In genomic region chr3:119702530-119703527, GRCh38 we compare ENCODE assay signal across 8 cellular contexts. TPM values are rescaled to one million over a fixed set of nuclear protein-coding genes. Genes with fewer than 3 reads are reported as not detected.
DNase-seq lines count a peak whose midpoint lies in the region; ATAC-seq and TF ChIP-seq lines count a peak whose summit lies in the region.

Gene CFAP91, plus strand, starts transcription at chr3:119703022. Its CDS starts 77 bp downstream, at chr3:119703099.

- TF ChIP-seq EP300 in Ishikawa (IDR thresholded peaks at IDR 0.05; ENCODE audit: borderline replicate concordance) (no peak), upper lobe of left lung (IDR thresholded peaks at IDR 0.05) (no peak)

- DNase-seq in DMS 273 treated with DMSO at 0.1 percent for 48 hours (lab: John Stamatoyannopoulos, UW) = peak; percentile 92
- DNase-seq in anterior cingulate cortex (lab: John Stamatoyannopoulos, UW) = peak; percentile 34 to 96 (median 88)
- DNase-seq in right cardiac atrium = peak; percentile 97 to 99 (median 99)
- peak; percentile 96 for DNase-seq in prostate gland (ENCODE audit: low spot score)
- DNase-seq in upper lobe of left lung = peak; percentile 99

- no peak for TF ChIP-seq POLR2A in prostate gland (IDR thresholded peaks at IDR 0.05)
- TF ChIP-seq POLR2A in upper lobe of left lung (IDR thresholded peaks at IDR 0.05) = peak in 1 of 4 donors; percentile 21

- peak within 1 kb of the TSS; percentile 43 for H3K27ac Mint-ChIP-seq in T-helper 1 cell treated with Interleukin-12 subunit alpha and Interleukin-12 subunit beta and Interleukin-4 antibody, amounts not matched to agents 30 μg/mL and 1 μg/mL, for 36 hours

- H3K27ac ChIP-seq in right cardiac atrium (ENCODE audit: low read length) = no peak within 1 kb of the TSS
- H3K27ac ChIP-seq in prostate gland = peak within 1 kb of the TSS; percentile 46 to 56
- H3K27ac ChIP-seq in upper lobe of left lung = peak within 1 kb of the TSS in 3 of 4 donors; percentile 36 to 72 (median 41)

- TF ChIP-seq RAD21 in Ishikawa (IDR thresholded peaks at IDR 0.05; ENCODE audit: low read depth) = no peak

- TF ChIP-seq CTCF in prostate gland (IDR thresholded peaks at IDR 0.05) = no peak
- TF ChIP-seq CTCF in upper lobe of left lung (IDR thresholded peaks at IDR 0.05) = no peak

- H3K36me3 Mint-ChIP-seq in T-helper 1 cell treated with Interleukin-12 subunit alpha and Interleukin-12 subunit beta and Interleukin-4 antibody, amounts not matched to agents 30 μg/mL and 1 μg/mL, for 36 hours (ENCODE audit: low read depth) = peaks cover 10% of the 10 kb centered on the region

- peak within 1 kb of the TSS; percentile 34 for H3K4me3 ChIP-seq in right cardiac atrium (ENCODE audit: low read length)
- H3K4me3 ChIP-seq in prostate gland = peak within 1 kb of the TSS; percentile 40 to 47
- peak within 1 kb of the TSS; percentile 21 to 62 (median 57) for H3K4me3 ChIP-seq in upper lobe of left lung

- H3K27me3 ChIP-seq in right cardiac atrium (ENCODE audit: control insufficient read depth, insufficient read depth) (no peaks in the 10 kb centered on the region), prostate gland (replicated peaks; ENCODE audit: insufficient read depth) (no peaks in the 10 kb centered on the region), upper lobe of left lung (no peaks in the 10 kb centered on the region)

- peaks cover 28% of the 10 kb centered on the region for H3K4me1 Mint-ChIP-seq in T-helper 1 cell treated with Interleukin-12 subunit alpha and Interleukin-12 subunit beta and Interleukin-4 antibody, amounts not matched to agents 30 μg/mL and 1 μg/mL, for 36 hours (ENCODE audit: low read depth)

- intact Hi-C loops in right cardiac atrium (cut with DNase I) (no loop called here), prostate gland (cut with DNase I) (no loop called here)

- peak within 1 kb of the TSS; percentile 76 for H3K4me3 Mint-ChIP-seq in T-helper 1 cell treated with Interleukin-12 subunit alpha and Interleukin-12 subunit beta and Interleukin-4 antibody, amounts not matched to agents 30 μg/mL and 1 μg/mL, for 36 hours

- peaks cover 9% of the 10 kb centered on the region for H3K9me3 Mint-ChIP-seq in T-helper 1 cell treated with Interleukin-12 subunit alpha and Interleukin-12 subunit beta and Interleukin-4 antibody, amounts not matched to agents 30 μg/mL and 1 μg/mL, for 36 hours

- WGBS in right cardiac atrium = 8% methylated on average over 59 of the region's 59 CpGs
- WGBS in prostate gland = 4% methylated on average over 59 of the region's 59 CpGs
- whole genome bisulfite sequencing in upper lobe of left lung, 2 donors = 11 to 16% methylated on average over 46 to 48 of the region's 59 CpGs

- H3K27me3 Mint-ChIP-seq in T-helper 1 cell treated with Interleukin-12 subunit alpha and Interleukin-12 subunit beta and Interleukin-4 antibody, amounts not matched to agents 30 μg/mL and 1 μg/mL, for 36 hours (ENCODE audit: low read depth) = peaks cover 30% of the 10 kb centered on the region

- H3K36me3 ChIP-seq in prostate gland (no peaks in the 10 kb centered on the region), upper lobe of left lung (no peaks in the 10 kb centered on the region)

- ATAC-seq in GM21529 (IDR thresholded peaks at IDR 0.05; ENCODE audit: unreplicated experiment) (peak; percentile 93), right cardiac atrium (peak; percentile 100), upper lobe of left lung (ENCODE audit: low FRiP score in 2 of 2) (peak; percentile 99 to 100)

- H3K4me1 ChIP-seq in right cardiac atrium (ENCODE audit: control insufficient read depth, insufficient read depth, low read length) = no peaks in the 10 kb centered on the region
- no peaks in the 10 kb centered on the region for H3K4me1 ChIP-seq in prostate gland (replicated peaks)
- H3K4me1 ChIP-seq in upper lobe of left lung = peaks cover 11 to 28% (median 19%) of the 10 kb centered on the region in 4 donors

- H3K9me3 ChIP-seq in right cardiac atrium (ENCODE audit: control insufficient read depth, low read length) = no peaks in the 10 kb centered on the region
- H3K9me3 ChIP-seq in prostate gland = no peaks in the 10 kb centered on the region
- H3K9me3 ChIP-seq in upper lobe of left lung = no peaks in the 10 kb centered on the region

TF ChIP-seq in Ishikawa, 13 proteins besides CTCF, POLR2A, EP300 and RAD21:
- peak; percentile 86 for TF ChIP-seq MAX (IDR thresholded peaks at IDR 0.05)
- no peak for TF ChIP-seq EGR1 (IDR thresholded peaks at IDR 0.05)
TF ChIP-seq in Ishikawa: peak in this region for 1.

RNA-seq across cellular contexts. Expression of gene CFAP91, which starts in this region (rescaled TPM):
- total RNA-seq in right cardiac atrium = 1 to 10 TPM in 3 of 4 donors, under 1 TPM in 1; 0.80 to 1.7 (median 1.3) TPM
- polyA plus RNA-seq in right cardiac atrium = 0.50 TPM
- 10 to 100 TPM in 1 of 2 donors, 1 to 10 TPM in 1; 2.5 to 11.6 TPM for total RNA-seq in prostate gland
- 10 to 100 TPM in 2 of 6 donors, 1 to 10 TPM in 4; 2.3 to 47.8 (median 6.6) TPM for total RNA-seq in upper lobe of left lung
